ENCODE assay signal across 1 cellular context in genomic region chr7:85230623-85231022, GRCh38.
TF ChIP-seq lines count a peak whose summit lies in the region.

No MANE protein-coding gene starts in this region.

TF ChIP-seq in GM23338, 12 proteins besides CTCF, POLR2A, EP300 and RAD21 (continued from another document):
- TF ChIP-seq ZNF462 (CRISPR knock-in tag; IDR thresholded peaks at IDR 0.05) (no peak), STAT1 (IDR thresholded peaks at IDR 0.05; ENCODE audit: unreplicated experiment) (no peak), EZH2phosphoT487 (IDR thresholded peaks at IDR 0.05; ENCODE audit: unreplicated experiment) (no peak), REST (IDR thresholded peaks at IDR 0.05; ENCODE audit: unreplicated experiment) (no peak), ZNF331 (CRISPR knock-in tag; IDR thresholded peaks at IDR 0.05; ENCODE audit: low read depth) (no peak), JUNB (IDR thresholded peaks at IDR 0.05; ENCODE audit: unreplicated experiment) (no peak), CREB1 (CRISPR knock-in tag; IDR thresholded peaks at IDR 0.05; ENCODE audit: low read depth) (no peak)
